In the genomic region with DNA sequence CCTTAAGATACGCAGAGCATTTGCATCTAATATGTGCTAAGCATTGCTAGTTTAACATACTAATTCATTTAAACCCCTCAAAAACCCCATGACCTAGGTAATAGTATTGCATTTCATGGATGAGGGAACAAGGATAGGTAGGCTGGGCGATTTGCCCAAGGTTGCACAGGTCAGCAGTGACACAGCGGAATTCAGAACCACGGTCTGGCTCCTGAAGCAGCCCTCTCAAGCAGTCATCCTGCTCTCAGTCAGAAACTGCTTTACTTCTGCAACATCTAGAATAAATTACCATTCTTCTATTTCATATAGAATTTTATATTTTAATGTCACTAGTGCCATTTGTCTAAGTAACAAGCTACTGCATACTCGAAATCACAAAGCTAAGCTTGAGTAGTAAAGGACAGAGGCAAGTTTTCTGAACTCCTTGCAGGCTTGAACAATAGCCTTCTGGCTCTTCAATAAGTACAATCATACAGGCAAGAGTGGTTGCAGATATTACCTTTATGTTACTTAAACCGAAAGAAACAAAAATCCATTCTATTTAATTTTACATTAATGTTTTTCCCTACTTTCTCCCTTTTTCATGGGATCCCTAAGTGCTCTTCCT, we compare ENCODE assay signal across 1 cellular context.
TF ChIP-seq lines count a peak whose summit lies in the region.

No MANE protein-coding gene starts in this region.

TF ChIP-seq in IMR-90, 13 proteins besides CTCF, POLR2A, EP300 and RAD21 (continued from another document):
- TF ChIP-seq, protein P1, sequence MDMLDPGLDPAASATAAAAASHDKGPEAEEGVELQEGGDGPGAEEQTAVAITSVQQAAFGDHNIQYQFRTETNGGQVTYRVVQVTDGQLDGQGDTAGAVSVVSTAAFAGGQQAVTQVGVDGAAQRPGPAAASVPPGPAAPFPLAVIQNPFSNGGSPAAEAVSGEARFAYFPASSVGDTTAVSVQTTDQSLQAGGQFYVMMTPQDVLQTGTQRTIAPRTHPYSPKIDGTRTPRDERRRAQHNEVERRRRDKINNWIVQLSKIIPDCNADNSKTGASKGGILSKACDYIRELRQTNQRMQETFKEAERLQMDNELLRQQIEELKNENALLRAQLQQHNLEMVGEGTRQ (IDR thresholded peaks at IDR 0.05; ENCODE audit: low read depth, low read length), result no peak
- TF ChIP-seq BHLHE40 (IDR thresholded peaks at IDR 0.05; ENCODE audit: low read depth, low read length), result no peak
- TF ChIP-seq SMC3 (IDR thresholded peaks at IDR 0.05; ENCODE audit: low read depth, low read length), result no peak
- no peak for TF ChIP-seq CHD1 (IDR thresholded peaks at IDR 0.05; ENCODE audit: low read depth, low read length)
- TF ChIP-seq NFE2L2 (IDR thresholded peaks at IDR 0.05; ENCODE audit: low read depth, low read length), result no peak
- TF ChIP-seq, protein P2, sequence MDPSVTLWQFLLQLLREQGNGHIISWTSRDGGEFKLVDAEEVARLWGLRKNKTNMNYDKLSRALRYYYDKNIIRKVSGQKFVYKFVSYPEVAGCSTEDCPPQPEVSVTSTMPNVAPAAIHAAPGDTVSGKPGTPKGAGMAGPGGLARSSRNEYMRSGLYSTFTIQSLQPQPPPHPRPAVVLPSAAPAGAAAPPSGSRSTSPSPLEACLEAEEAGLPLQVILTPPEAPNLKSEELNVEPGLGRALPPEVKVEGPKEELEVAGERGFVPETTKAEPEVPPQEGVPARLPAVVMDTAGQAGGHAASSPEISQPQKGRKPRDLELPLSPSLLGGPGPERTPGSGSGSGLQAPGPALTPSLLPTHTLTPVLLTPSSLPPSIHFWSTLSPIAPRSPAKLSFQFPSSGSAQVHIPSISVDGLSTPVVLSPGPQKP (IDR thresholded peaks at IDR 0.05; ENCODE audit: borderline replicate concordance, low read depth, low read length), result no peak
- no peak for TF ChIP-seq MAFK (IDR thresholded peaks at IDR 0.05; ENCODE audit: low read depth, low read length)
- no peak for TF ChIP-seq MAZ (IDR thresholded peaks at IDR 0.05; ENCODE audit: borderline replicate concordance, low read depth, low read length)
- TF ChIP-seq MXI1 (IDR thresholded peaks at IDR 0.05; ENCODE audit: borderline replicate concordance, low read depth, low read length), result no peak
- TF ChIP-seq RFX5 (IDR thresholded peaks at IDR 0.05; ENCODE audit: low read depth, low read length), result no peak
- no peak for TF ChIP-seq RCOR1 (IDR thresholded peaks at IDR 0.05; ENCODE audit: insufficient replicate concordance, low read length)
